In the genomic region with DNA sequence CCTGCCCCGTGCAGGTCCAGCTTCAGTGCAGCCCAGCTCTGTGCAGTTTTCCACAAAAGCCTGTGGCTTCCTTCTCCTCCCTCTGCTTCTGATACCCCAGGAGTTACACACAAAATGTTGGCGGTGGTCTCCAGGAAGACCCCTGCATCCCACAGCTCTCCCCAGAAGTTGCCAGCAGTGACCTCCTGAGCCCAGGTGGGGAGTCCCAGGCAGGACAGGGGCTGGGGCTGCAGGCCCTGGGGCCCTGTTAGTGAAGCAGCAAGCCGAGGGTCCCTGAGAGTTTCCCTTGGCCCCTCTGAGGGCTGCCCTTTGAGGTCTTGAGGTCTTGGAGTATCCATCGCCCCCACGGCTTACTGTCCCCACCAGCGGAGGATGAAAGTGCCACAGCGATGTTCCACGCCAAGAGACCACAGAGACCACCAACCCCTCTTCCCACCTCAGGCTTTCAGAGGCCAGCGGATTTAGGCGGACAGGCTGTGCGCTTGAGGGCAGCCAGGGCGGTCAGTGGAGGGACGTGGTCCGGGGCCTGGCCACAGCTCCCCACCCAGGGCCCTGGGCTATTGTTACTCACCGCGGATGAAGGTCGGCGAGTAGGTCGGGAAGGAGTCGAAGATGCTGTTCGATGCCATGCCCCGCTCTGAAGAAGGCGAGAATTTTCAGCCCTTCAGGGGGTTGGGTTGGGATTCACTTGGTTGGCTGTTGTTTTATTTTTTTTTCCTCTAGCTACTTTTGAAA, we compare ENCODE assay signal across 1 cellular context.
TF ChIP-seq lines count a peak whose summit lies in the region.

No MANE protein-coding gene starts in this region.

TF ChIP-seq in GM23338, 12 proteins besides CTCF, POLR2A, EP300 and RAD21 (continued from another document):
- TF ChIP-seq, protein P1, sequence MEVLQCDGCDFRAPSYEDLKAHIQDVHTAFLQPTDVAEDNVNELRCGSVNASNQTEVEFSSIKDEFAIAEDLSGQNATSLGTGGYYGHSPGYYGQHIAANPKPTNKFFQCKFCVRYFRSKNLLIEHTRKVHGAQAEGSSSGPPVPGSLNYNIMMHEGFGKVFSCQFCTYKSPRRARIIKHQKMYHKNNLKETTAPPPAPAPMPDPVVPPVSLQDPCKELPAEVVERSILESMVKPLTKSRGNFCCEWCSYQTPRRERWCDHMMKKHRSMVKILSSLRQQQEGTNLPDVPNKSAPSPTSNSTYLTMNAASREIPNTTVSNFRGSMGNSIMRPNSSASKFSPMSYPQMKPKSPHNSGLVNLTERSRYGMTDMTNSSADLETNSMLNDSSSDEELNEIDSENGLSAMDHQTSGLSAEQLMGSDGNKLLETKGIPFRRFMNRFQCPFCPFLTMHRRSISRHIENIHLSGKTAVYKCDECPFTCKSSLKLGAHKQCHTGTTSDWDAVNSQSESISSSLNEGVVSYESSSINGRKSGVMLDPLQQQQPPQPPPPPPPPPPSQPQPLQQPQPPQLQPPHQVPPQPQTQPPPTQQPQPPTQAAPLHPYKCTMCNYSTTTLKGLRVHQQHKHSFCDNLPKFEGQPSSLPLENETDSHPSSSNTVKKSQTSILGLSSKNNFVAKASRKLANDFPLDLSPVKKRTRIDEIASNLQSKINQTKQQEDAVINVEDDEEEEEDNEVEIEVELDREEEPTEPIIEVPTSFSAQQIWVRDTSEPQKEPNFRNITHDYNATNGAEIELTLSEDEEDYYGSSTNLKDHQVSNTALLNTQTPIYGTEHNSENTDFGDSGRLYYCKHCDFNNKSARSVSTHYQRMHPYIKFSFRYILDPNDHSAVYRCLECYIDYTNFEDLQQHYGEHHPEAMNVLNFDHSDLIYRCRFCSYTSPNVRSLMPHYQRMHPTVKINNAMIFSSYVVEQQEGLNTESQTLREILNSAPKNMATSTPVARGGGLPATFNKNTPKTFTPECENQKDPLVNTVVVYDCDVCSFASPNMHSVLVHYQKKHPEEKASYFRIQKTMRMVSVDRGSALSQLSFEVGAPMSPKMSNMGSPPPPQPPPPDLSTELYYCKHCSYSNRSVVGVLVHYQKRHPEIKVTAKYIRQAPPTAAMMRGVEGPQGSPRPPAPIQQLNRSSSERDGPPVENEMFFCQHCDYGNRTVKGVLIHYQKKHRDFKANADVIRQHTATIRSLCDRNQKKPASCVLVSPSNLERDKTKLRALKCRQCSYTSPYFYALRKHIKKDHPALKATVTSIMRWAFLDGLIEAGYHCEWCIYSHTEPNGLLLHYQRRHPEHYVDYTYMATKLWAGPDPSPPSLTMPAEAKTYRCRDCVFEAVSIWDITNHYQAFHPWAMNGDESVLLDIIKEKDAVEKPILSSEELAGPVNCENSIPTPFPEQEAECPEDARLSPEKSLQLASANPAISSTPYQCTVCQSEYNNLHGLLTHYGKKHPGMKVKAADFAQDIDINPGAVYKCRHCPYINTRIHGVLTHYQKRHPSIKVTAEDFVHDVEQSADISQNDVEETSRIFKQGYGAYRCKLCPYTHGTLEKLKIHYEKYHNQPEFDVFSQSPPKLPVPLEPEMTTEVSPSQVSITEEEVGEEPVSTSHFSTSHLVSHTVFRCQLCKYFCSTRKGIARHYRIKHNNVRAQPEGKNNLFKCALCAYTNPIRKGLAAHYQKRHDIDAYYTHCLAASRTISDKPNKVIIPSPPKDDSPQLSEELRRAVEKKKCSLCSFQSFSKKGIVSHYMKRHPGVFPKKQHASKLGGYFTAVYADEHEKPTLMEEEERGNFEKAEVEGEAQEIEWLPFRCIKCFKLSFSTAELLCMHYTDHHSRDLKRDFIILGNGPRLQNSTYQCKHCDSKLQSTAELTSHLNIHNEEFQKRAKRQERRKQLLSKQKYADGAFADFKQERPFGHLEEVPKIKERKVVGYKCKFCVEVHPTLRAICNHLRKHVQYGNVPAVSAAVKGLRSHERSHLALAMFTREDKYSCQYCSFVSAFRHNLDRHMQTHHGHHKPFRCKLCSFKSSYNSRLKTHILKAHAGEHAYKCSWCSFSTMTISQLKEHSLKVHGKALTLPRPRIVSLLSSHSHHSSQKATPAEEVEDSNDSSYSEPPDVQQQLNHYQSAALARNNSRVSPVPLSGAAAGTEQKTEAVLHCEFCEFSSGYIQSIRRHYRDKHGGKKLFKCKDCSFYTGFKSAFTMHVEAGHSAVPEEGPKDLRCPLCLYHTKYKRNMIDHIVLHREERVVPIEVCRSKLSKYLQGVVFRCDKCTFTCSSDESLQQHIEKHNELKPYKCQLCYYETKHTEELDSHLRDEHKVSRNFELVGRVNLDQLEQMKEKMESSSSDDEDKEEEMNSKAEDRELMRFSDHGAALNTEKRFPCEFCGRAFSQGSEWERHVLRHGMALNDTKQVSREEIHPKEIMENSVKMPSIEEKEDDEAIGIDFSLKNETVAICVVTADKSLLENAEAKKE (CRISPR knock-in tag; IDR thresholded peaks at IDR 0.05) = no peak
- TF ChIP-seq ZNF114 (CRISPR knock-in tag; IDR thresholded peaks at IDR 0.05) (no peak), ZNF331 (CRISPR knock-in tag; IDR thresholded peaks at IDR 0.05; ENCODE audit: low read depth) (no peak), STAT1 (IDR thresholded peaks at IDR 0.05; ENCODE audit: unreplicated experiment) (no peak), EZH2phosphoT487 (IDR thresholded peaks at IDR 0.05; ENCODE audit: unreplicated experiment) (no peak), POLR2AphosphoS5 (IDR thresholded peaks at IDR 0.05; ENCODE audit: low read depth) (no peak), EZH2 (IDR thresholded peaks at IDR 0.05; ENCODE audit: low read depth, unreplicated experiment) (no peak), CREB1 (CRISPR knock-in tag; IDR thresholded peaks at IDR 0.05; ENCODE audit: low read depth) (no peak), JUNB (IDR thresholded peaks at IDR 0.05; ENCODE audit: unreplicated experiment) (no peak)
- TF ChIP-seq, protein P2, sequence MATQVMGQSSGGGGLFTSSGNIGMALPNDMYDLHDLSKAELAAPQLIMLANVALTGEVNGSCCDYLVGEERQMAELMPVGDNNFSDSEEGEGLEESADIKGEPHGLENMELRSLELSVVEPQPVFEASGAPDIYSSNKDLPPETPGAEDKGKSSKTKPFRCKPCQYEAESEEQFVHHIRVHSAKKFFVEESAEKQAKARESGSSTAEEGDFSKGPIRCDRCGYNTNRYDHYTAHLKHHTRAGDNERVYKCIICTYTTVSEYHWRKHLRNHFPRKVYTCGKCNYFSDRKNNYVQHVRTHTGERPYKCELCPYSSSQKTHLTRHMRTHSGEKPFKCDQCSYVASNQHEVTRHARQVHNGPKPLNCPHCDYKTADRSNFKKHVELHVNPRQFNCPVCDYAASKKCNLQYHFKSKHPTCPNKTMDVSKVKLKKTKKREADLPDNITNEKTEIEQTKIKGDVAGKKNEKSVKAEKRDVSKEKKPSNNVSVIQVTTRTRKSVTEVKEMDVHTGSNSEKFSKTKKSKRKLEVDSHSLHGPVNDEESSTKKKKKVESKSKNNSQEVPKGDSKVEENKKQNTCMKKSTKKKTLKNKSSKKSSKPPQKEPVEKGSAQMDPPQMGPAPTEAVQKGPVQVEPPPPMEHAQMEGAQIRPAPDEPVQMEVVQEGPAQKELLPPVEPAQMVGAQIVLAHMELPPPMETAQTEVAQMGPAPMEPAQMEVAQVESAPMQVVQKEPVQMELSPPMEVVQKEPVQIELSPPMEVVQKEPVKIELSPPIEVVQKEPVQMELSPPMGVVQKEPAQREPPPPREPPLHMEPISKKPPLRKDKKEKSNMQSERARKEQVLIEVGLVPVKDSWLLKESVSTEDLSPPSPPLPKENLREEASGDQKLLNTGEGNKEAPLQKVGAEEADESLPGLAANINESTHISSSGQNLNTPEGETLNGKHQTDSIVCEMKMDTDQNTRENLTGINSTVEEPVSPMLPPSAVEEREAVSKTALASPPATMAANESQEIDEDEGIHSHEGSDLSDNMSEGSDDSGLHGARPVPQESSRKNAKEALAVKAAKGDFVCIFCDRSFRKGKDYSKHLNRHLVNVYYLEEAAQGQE (IDR thresholded peaks at IDR 0.05; ENCODE audit: unreplicated experiment) = no peak
- TF ChIP-seq, protein P3, sequence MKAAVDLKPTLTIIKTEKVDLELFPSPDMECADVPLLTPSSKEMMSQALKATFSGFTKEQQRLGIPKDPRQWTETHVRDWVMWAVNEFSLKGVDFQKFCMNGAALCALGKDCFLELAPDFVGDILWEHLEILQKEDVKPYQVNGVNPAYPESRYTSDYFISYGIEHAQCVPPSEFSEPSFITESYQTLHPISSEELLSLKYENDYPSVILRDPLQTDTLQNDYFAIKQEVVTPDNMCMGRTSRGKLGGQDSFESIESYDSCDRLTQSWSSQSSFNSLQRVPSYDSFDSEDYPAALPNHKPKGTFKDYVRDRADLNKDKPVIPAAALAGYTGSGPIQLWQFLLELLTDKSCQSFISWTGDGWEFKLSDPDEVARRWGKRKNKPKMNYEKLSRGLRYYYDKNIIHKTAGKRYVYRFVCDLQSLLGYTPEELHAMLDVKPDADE (IDR thresholded peaks at IDR 0.05) = no peak
